Comparison of ENCODE assay signal across 1 cellular context in genomic region chr14:20555845-20556244, GRCh38.
TF ChIP-seq lines count a peak whose summit lies in the region.

No MANE protein-coding gene starts in this region.

TF ChIP-seq in H1, 55 proteins besides CTCF, POLR2A, EP300 and RAD21:
- no peak for TF ChIP-seq NRF1 (IDR thresholded peaks at IDR 0.05; ENCODE audit: low read depth, low read length)
- TF ChIP-seq TCF12 (IDR thresholded peaks at IDR 0.05; ENCODE audit: low read depth, low read length), result no peak
- TF ChIP-seq POU5F1 (IDR thresholded peaks at IDR 0.05; ENCODE audit: low read depth, low read length), result no peak
